Comparison of ENCODE assay signal across 8 cellular contexts in the genomic region with DNA sequence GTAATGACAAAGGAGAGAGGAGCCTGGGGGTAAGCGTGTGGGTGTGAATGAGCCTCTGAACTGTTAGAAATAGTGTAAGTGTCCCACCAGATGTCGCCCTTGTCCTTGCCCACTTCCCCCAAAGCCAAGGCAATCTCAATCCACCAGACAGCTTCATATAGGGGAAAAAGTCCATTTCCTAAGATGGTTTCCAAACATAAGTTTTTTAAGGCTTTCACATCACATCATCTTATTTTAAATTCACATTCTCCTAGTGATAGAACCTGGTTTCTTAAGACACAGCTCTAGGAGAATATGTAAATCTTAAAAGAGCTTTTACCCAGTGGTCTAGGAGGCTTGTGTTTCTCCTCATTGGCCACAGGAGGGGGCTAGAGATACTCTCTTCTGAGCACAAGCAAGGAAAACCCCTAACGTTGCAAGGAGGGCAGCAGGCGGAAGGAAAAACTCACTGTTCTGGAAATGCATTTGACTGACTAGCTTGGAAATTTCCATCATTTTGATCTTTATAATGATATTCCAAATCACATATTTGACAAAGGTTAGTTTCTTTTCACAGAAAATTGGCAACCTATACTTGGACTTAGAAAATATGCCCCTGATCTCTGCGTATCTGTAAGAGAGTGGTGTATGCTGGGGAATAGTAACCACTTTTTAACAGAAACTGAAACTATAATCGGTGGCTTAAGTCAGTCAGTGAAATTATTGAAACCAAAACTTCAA. TPM values are rescaled to one million over a fixed set of nuclear protein-coding genes. Genes with fewer than 3 reads are reported as not detected.
A peak's percentile ranks its signal among the peaks of the same experiment; 100 is the strongest.
DNase-seq lines count a peak whose midpoint lies in the region; ATAC-seq lines count a peak whose summit lies in the region.

No MANE protein-coding gene starts in this region.

- H3K9me3 ChIP-seq in BLaER1: peaks cover 10% of the 10 kb centered on the region; the same call in 1 of the 2 replicates

- H4K20me1 ChIP-seq in BLaER1: no peaks in the 10 kb centered on the region

- DNase-seq in NCI-H345 treated with DMSO at 0.1 percent for 48 hours (lab: John Stamatoyannopoulos, UW; ENCODE audit: unreplicated experiment): peak; percentile 91
- peak; percentile 16 to 68 for DNase-seq in activated CD4-positive, alpha-beta T cell treated with anti-CD3 and anti-CD28 coated beads for 24 hours (ENCODE audit: low read depth in 2 of 2)
- peak; percentile 96 for DNase-seq in dermis blood vessel endothelial cell
- DNase-seq in lung microvascular endothelial cell (ENCODE audit: low read depth in 2 of 2): peak; percentile 90 to 94
- DNase-seq in stimulated activated CD8-positive, alpha-beta memory T cell treated with anti-CD3 and anti-CD28 coated beads, Interleukin-12 subunit alpha, Interleukin-12 subunit beta, amount 100 ng/mL, for 1 hour (ENCODE audit: low read depth): peak; percentile 54

- no peaks in the 10 kb centered on the region for H3K27me3 ChIP-seq in BLaER1

- H3K36me3 ChIP-seq in BLaER1: no peaks in the 10 kb centered on the region

- H3K9ac ChIP-seq in BLaER1: peak overlapping the region; percentile 44

- H3K4me2 ChIP-seq in BLaER1: peak overlapping the region; percentile 74

- H3K27ac ChIP-seq in BLaER1: peak overlapping the region; percentile 22; the same call in 1 of the 2 replicates

- ATAC-seq in GM19043 (IDR thresholded peaks at IDR 0.05; ENCODE audit: low read depth, unreplicated experiment) (peak; percentile 79), HG03342 (IDR thresholded peaks at IDR 0.05; ENCODE audit: unreplicated experiment) (peak; percentile 85)

- H3K4me3 ChIP-seq in BLaER1: peak overlapping the region; percentile 58

- H3K4me1 ChIP-seq in BLaER1: peaks cover 5% of the 10 kb centered on the region

RNA-seq across cellular contexts. Expression of a gene that starts 51.9 kb away (rescaled TPM):
- total RNA-seq in dermis blood vessel endothelial cell (0.17 TPM in 1 of 2 replicates, not detected in the other), lung microvascular endothelial cell (under 0.01 TPM in 1 of 2 replicates, not detected in the other)

RNA-seq across cellular contexts. Expression of a gene that starts 52.0 kb away (rescaled TPM):
- total RNA-seq in dermis blood vessel endothelial cell: 0.05 TPM in 1 of 2 replicates, not detected in the other
- total RNA-seq in lung microvascular endothelial cell: not detected in 2 replicates

Comparison
In these comparisons a context has a peak if more than half of its experiments do, and no peak if none do; other contexts are left out.
1. Peak in every context shown above with its lines: DNase-seq, ATAC-seq, H3K4me3 ChIP-seq and H3K27ac ChIP-seq.
2. DNase-seq: peak in every context shown above with its lines; median percentile 96 in dermis blood vessel endothelial cell; 92 in lung microvascular endothelial cell; 91 in NCI-H345 treated with DMSO at 0.1 percent for 48 hours; 54 in stimulated activated CD8-positive, alpha-beta memory T cell treated with anti-CD3 and anti-CD28 coated beads, Interleukin-12 subunit alpha, Interleukin-12 subunit beta, amount 100 ng/mL, for 1 hour; 42 in activated CD4-positive, alpha-beta T cell treated with anti-CD3 and anti-CD28 coated beads for 24 hours.